In genomic region chrX:65620096-65620705, GRCh38 we compare ENCODE assay signal across 7 cellular contexts. TPM values are rescaled to one million over a fixed set of nuclear protein-coding genes. Genes with fewer than 3 reads are reported as not detected.
DNase-seq lines count a peak whose midpoint lies in the region; TF ChIP-seq lines count a peak whose summit lies in the region.
"Not testable (repeated sequence)": the region's sequence is repeated elsewhere in the genome, so short reads cannot be mapped to it uniquely, and the experiment has no call there.

No MANE protein-coding gene starts in this region.

- not testable (repeated sequence) for H3K4me3 Mint-ChIP-seq in neural progenitor cell

- H3K9ac ChIP-seq in ES-I3 (ENCODE audit: low read depth, low read length): peak overlapping the region; percentile 51; the same call in 1 of the 2 replicates
- H3K9ac ChIP-seq in neural progenitor cell: not testable (repeated sequence)

- not testable (repeated sequence) for H4K20me1 ChIP-seq in neural progenitor cell (ENCODE audit: low read depth)

- not testable (repeated sequence) for H3K27ac ChIP-seq in neural progenitor cell

- H3K9me3 Mint-ChIP-seq in neural progenitor cell: peaks cover 21% of the 10 kb centered on the region

- not testable (repeated sequence) for H3K4me1 ChIP-seq in ES-I3 (ENCODE audit: insufficient read depth, low read length); neural progenitor cell

- H3K4me2 ChIP-seq in neural progenitor cell: not testable (repeated sequence)

- not testable (repeated sequence) for H3K36me3 Mint-ChIP-seq in neural progenitor cell

- H3K79me2 ChIP-seq in neural progenitor cell (ENCODE audit: low read depth): not testable (repeated sequence)

- not testable (repeated sequence) for TF ChIP-seq CTCF in epithelial cell of esophagus (IDR thresholded peaks at IDR 0.05; ENCODE audit: insufficient read depth, low read depth, low read length, missing control alignments); neural progenitor cell (IDR thresholded peaks at IDR 0.05)

- H3K27ac Mint-ChIP-seq in neural progenitor cell: not testable (repeated sequence)

- H2AFZ ChIP-seq in neural progenitor cell (replicated peaks): peak overlapping the region; percentile 69

- not testable (repeated sequence) for H3K36me3 ChIP-seq in ES-I3 (ENCODE audit: insufficient read depth, low read length); neural progenitor cell

- not testable (repeated sequence) for H3K27me3 Mint-ChIP-seq in neural progenitor cell (ENCODE audit: insufficient read depth, low read depth)

- H3K4me1 Mint-ChIP-seq in neural progenitor cell: not testable (repeated sequence)

- not testable (repeated sequence) for H3K27me3 ChIP-seq in neural progenitor cell

- H3F3A ChIP-seq in neural progenitor cell (ENCODE audit: low read depth): not testable (repeated sequence)

- DNase-seq in NCI-H1105 treated with DMSO at 0.1 percent for 48 hours (lab: John Stamatoyannopoulos, UW): peak; percentile 0
- DNase-seq in NCI-H460 (ENCODE audit: extremely low read depth, low read depth): peak; percentile 50
- DNase-seq in SHP77 (lab: John Stamatoyannopoulos, UW): peak; percentile 0 to 42
- DNase-seq in epithelial cell of esophagus (ENCODE audit: low read depth): peak; percentile 42
- DNase-seq in islet precursor cell: peak; percentile 67
- DNase-seq in neural progenitor cell (ENCODE audit: low spot score): peak; percentile 8

- not testable (repeated sequence) for H3K9me3 ChIP-seq in ES-I3 (ENCODE audit: control insufficient read depth, insufficient read depth, low read length)
- H3K9me3 ChIP-seq in neural progenitor cell (ENCODE audit: low read depth): peaks cover 17% of the 10 kb centered on the region

- not testable (repeated sequence) for H3K4me3 ChIP-seq in epithelial cell of esophagus (ENCODE audit: low read length); neural progenitor cell

RNA-seq across cellular contexts. Expression of gene MSN, which starts 47.3 kb away (rescaled TPM):
- total RNA-seq in NCI-H460 (2014; rRNA removed; shearing (Covaris generic)): 238 and 251 TPM in 2 replicates
- 166 and 205 TPM in 2 replicates for polyA plus RNA-seq in NCI-H460 (2014; cell fraction: nucleus; rRNA removed)
- 97.4 and 131 TPM in 2 replicates for total RNA-seq in neural progenitor cell (ENCODE audit: low replicate concordance)

Comparison
In these comparisons a context has a peak if more than half of its experiments do, and no peak if none do; other contexts are left out.
1. DNase-seq: peak in every context shown above with its lines; median percentile 67 in islet precursor cell; 50 in NCI-H460; 42 in epithelial cell of esophagus; 21 in SHP77; 8 in neural progenitor cell; 0 in NCI-H1105 treated with DMSO at 0.1 percent for 48 hours.